8 cellular contexts compared by ENCODE assay signal in the genomic region with DNA sequence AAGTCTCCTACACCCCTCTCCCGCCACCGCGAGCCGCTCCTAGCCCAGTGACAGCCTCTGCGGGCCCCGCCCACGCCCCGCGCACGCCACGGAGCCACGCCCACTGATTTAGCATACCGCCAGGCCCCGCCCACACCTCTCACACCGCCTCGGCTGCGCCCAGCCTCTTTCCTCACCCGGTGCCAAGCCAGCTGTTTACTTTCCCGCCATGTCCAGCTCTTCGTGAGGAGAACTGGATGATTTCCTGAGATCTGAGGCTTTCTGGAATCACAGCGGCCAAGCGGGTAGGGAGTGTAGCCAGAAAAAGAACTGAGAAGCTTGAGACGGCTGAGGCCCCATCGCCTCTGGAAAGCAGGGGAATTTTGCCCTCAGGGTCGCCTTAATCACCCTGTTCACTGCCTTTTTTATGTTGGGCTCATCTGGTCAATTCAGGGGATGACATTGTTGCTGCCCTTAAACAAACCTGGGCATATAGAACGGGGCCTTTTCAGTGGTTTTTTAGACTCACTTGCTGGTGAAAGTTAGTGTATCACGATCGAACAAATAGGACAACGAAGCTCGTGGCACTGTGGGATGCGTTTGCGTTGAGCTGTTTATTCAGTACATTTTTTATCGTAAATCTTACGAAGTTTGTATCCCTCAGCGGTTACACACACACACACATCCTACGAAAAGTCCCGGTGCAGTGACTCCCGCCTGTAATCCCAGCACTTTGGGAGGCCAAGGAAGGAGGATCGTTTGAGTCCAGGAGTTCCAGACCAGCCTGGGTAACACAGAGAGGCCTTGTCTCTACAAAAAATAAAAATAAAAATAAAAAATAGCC. TPM values are rescaled to one million over a fixed set of nuclear protein-coding genes. Genes with fewer than 3 reads are reported as not detected.
DNase-seq lines count a peak whose midpoint lies in the region; ATAC-seq and TF ChIP-seq lines count a peak whose summit lies in the region.

RNF212B (plus strand) TSS at position 165 of the 823 bp plus-strand sequence. CDS start 2,410 bp downstream, outside the sequence.

- TF ChIP-seq POLR2A in right lobe of liver (IDR thresholded peaks at IDR 0.05), result no peak

- peak within 1 kb of the TSS; percentile 18 to 41 (median 28) for H3K4me3 ChIP-seq in right lobe of liver

- H3K9me3 ChIP-seq in right lobe of liver, result no peaks in the 10 kb centered on the region

- H3K27me3 Mint-ChIP-seq in activated CD4-positive, alpha-beta memory T cell treated with anti-CD3 and anti-CD28 coated beads, Interleukin-2, amount 10 ng/mL, durations not matched to agents 7 days and 5 days, result peaks cover 9% of the 10 kb centered on the region

- H3K27ac Mint-ChIP-seq in activated CD4-positive, alpha-beta memory T cell treated with anti-CD3 and anti-CD28 coated beads, Interleukin-2, amount 10 ng/mL, durations not matched to agents 7 days and 5 days, result no peak within 1 kb of the TSS

- no peaks in the 10 kb centered on the region for H3K36me3 ChIP-seq in right lobe of liver

- H3K27ac ChIP-seq in right lobe of liver, result peak within 1 kb of the TSS in 2 of 3 donors; percentile 38 to 47

- TF ChIP-seq CTCF in right lobe of liver (IDR thresholded peaks at IDR 0.05), result peak in 1 of 4 donors; percentile 14

- intact Hi-C loops in right lobe of liver (cut with DNase I), result no loop called here

- CTCF ChIA-PET in activated CD4-positive, alpha-beta memory T cell treated with anti-CD3 and anti-CD28 coated beads, Interleukin-2, amount 10 ng/mL, durations not matched to agents 7 days and 5 days (lab: Charles Lee), result no interaction called here

- H3K4me3 Mint-ChIP-seq in activated CD4-positive, alpha-beta memory T cell treated with anti-CD3 and anti-CD28 coated beads, Interleukin-2, amount 10 ng/mL, durations not matched to agents 7 days and 5 days, result no peak within 1 kb of the TSS

- peak; percentile 93 for DNase-seq in DMS79 treated with DMSO at 0.1 percent for 48 hours (lab: John Stamatoyannopoulos, UW)
- DNase-seq in NCI-H748 (lab: John Stamatoyannopoulos, UW; ENCODE audit: unreplicated experiment), result peak; percentile 93
- peak; percentile 82 for DNase-seq in activated CD4-positive, alpha-beta memory T cell treated with anti-CD3 and anti-CD28 coated beads, Interleukin-2, amount 10 ng/mL, durations not matched to agents 7 days and 5 days
- DNase-seq in ecto neural progenitor cell (ENCODE audit: low spot score), result peak; percentile 93
- DNase-seq in right lobe of liver, result peak; percentile 95 to 97 (median 96)
- DNase-seq in stimulated activated CD4-positive, alpha-beta T cell treated with anti-CD3 and anti-CD28 coated beads, Interleukin-2, amount 100 ng/mL, for 4 hours (ENCODE audit: low read depth), result peak; percentile 81

- WGBS in right lobe of liver (ENCODE audit: insufficient coverage, low coverage, low lambda C conversion rate, missing lambda C conversion rate), result 33% methylated on average over 34 of the region's 39 CpGs

- POLR2A ChIA-PET in activated CD4-positive, alpha-beta memory T cell treated with anti-CD3 and anti-CD28 coated beads, Interleukin-2, amount 10 ng/mL, durations not matched to agents 7 days and 5 days (lab: Charles Lee), result no interaction called here

- no peaks in the 10 kb centered on the region for H3K9me3 Mint-ChIP-seq in activated CD4-positive, alpha-beta memory T cell treated with anti-CD3 and anti-CD28 coated beads, Interleukin-2, amount 10 ng/mL, durations not matched to agents 7 days and 5 days

- ATAC-seq in HG03095 (IDR thresholded peaks at IDR 0.05; ENCODE audit: unreplicated experiment) (peak; percentile 68), right lobe of liver (peak; percentile 100), GM21717 (IDR thresholded peaks at IDR 0.05; ENCODE audit: unreplicated experiment) (no peak)

- peaks cover 0 to 3% (median 0%) of the 10 kb centered on the region in 4 donors for H3K4me1 ChIP-seq in right lobe of liver

- H3K4me1 Mint-ChIP-seq in activated CD4-positive, alpha-beta memory T cell treated with anti-CD3 and anti-CD28 coated beads, Interleukin-2, amount 10 ng/mL, durations not matched to agents 7 days and 5 days, result peaks cover 6% of the 10 kb centered on the region

- H3K36me3 Mint-ChIP-seq in activated CD4-positive, alpha-beta memory T cell treated with anti-CD3 and anti-CD28 coated beads, Interleukin-2, amount 10 ng/mL, durations not matched to agents 7 days and 5 days (ENCODE audit: low read depth), result no peaks in the 10 kb centered on the region

- no peaks in the 10 kb centered on the region for H3K27me3 ChIP-seq in right lobe of liver

RNA-seq across cellular contexts. Expression of gene RNF212B, which starts in this region (rescaled TPM):
- total RNA-seq in activated CD4-positive, alpha-beta memory T cell treated with anti-CD3 and anti-CD28 coated beads, Interleukin-2, amount 10 ng/mL, durations not matched to agents 7 days and 5 days, result not detected
- under 1 TPM in 1 of 6 experiments, not detected in 5; 0.49 TPM for total RNA-seq in right lobe of liver

Comparison
In these comparisons a context has a peak if more than half of its experiments do, and no peak if none do; other contexts are left out.
1. Peak in DNase-seq in activated CD4-positive, alpha-beta memory T cell treated with anti-CD3 and anti-CD28 coated beads, Interleukin-2, amount 10 ng/mL, durations not matched to agents 7 days and 5 days; RNA of the gene not detected or under 1 TPM.
2. Peak in DNase-seq, ATAC-seq, H3K4me3 ChIP-seq and H3K27ac ChIP-seq in right lobe of liver; RNA of the gene not detected or under 1 TPM.